ENCODE assay signal across 2 cellular contexts in the genomic region with DNA sequence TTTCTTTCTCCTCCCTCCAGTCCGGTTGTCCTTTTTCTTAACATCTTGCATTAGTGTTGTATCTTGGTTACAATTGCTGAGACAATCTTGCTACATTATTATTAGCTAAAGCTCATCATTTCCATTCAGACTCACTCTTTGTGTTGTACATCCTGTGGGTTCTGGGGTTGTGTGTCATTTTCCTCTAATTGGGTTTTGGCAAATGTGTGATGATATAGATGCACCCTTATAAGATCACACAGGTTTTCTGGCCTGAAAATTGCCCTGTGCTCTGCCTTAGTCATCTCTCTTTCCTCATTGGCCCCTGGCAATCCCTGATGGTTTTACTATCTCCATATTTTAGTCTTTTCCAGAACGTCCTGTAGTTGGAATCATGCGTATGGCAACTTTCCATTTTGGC.
TF ChIP-seq lines count a peak whose summit lies in the region.

No MANE protein-coding gene starts in this region.

TF ChIP-seq in HCT116, 20 proteins besides CTCF, POLR2A, EP300 and RAD21:
- TF ChIP-seq POLR2AphosphoS5 (IDR thresholded peaks at IDR 0.05; ENCODE audit: low read depth, low read length) (no peak), EGR1 (IDR thresholded peaks at IDR 0.05; ENCODE audit: low read depth) (no peak), CBX3 (IDR thresholded peaks at IDR 0.05; ENCODE audit: low read depth) (no peak), SRF (IDR thresholded peaks at IDR 0.05; ENCODE audit: low read depth) (no peak), SP1 (IDR thresholded peaks at IDR 0.05; ENCODE audit: low read depth) (no peak), EZH2phosphoT487 (IDR thresholded peaks at IDR 0.05; ENCODE audit: borderline replicate concordance) (no peak), TCF7L2 (IDR thresholded peaks at IDR 0.05; ENCODE audit: borderline replicate concordance, extremely low read depth, insufficient read depth, insufficient read length) (no peak)
- TF ChIP-seq, protein P1, sequence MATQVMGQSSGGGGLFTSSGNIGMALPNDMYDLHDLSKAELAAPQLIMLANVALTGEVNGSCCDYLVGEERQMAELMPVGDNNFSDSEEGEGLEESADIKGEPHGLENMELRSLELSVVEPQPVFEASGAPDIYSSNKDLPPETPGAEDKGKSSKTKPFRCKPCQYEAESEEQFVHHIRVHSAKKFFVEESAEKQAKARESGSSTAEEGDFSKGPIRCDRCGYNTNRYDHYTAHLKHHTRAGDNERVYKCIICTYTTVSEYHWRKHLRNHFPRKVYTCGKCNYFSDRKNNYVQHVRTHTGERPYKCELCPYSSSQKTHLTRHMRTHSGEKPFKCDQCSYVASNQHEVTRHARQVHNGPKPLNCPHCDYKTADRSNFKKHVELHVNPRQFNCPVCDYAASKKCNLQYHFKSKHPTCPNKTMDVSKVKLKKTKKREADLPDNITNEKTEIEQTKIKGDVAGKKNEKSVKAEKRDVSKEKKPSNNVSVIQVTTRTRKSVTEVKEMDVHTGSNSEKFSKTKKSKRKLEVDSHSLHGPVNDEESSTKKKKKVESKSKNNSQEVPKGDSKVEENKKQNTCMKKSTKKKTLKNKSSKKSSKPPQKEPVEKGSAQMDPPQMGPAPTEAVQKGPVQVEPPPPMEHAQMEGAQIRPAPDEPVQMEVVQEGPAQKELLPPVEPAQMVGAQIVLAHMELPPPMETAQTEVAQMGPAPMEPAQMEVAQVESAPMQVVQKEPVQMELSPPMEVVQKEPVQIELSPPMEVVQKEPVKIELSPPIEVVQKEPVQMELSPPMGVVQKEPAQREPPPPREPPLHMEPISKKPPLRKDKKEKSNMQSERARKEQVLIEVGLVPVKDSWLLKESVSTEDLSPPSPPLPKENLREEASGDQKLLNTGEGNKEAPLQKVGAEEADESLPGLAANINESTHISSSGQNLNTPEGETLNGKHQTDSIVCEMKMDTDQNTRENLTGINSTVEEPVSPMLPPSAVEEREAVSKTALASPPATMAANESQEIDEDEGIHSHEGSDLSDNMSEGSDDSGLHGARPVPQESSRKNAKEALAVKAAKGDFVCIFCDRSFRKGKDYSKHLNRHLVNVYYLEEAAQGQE (IDR thresholded peaks at IDR 0.05; ENCODE audit: low read depth), result no peak

TF ChIP-seq in HepG2, 621 proteins besides CTCF, POLR2A, EP300 and RAD21:
- TF ChIP-seq KAT2B (IDR thresholded peaks at IDR 0.05; ENCODE audit: borderline replicate concordance, low read depth, low read length), result no peak
